ENCODE assay signal across 10 cellular contexts in the genomic region with DNA sequence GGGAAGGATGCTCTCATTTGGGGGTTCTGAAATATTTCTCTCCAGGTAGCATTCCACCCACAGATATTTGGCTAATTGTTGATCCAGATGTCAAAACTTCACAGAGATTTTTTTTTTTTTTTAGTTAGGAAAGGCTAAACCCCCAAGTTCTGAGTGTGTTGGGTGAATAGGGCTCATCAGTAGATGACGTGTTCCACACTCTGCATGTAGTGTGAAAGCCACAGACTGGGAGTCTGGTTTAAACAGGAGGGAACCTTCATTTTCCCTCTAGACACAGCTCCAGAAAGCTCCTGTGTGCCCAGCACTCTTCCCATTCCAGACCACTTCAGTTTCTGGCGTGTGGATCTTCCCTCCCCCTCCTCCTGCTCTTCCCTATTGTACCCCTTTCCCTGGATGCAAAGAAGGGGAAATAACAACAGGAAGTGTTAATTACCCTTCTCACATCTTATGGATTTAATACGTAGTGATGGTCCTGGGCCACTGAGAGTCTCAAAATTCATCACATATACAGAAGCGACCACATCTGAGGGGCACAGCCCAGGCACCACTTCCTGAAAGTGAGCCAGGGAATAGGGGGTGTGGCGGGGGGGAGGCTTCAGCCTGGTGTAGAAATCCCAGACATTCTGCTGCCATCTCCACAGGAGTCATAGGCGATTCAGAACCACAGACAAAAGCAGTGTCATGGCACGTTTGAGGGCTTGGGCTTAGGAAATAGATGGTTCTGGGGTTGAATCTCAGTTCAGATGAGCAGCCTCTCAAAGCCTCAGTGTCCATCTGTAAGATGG.
DNase-seq lines count a peak whose midpoint lies in the region; ATAC-seq and TF ChIP-seq lines count a peak whose summit lies in the region.
"Had no signal": no experiment of that assay in that cellular context is flagged by ENCODE, and none has a peak within 500 bp of the region (broad histone marks: within the 10 kb centered on the region; RNA-seq: fewer than 3 reads in every experiment).

No MANE protein-coding gene starts in this region.

- H3K27me3 Mint-ChIP-seq in activated T-cell treated with anti-CD3 and anti-CD28 coated beads, Interleukin-2, amount 50 U/mL, for 24 hours: no peaks in the 10 kb centered on the region
- H3K27me3 Mint-ChIP-seq in activated T-cell treated with anti-CD3 and anti-CD28 coated beads, Interleukin-2, amount 50 U/mL, for 72 hours (ENCODE audit: low read depth): no peaks in the 10 kb centered on the region

- H3K36me3 Mint-ChIP-seq in activated T-cell treated with anti-CD3 and anti-CD28 coated beads, Interleukin-2, amount 50 U/mL, for 24 hours (ENCODE audit: low read depth): peaks cover 26% of the 10 kb centered on the region
- no peaks in the 10 kb centered on the region for H3K36me3 Mint-ChIP-seq in activated T-cell treated with anti-CD3 and anti-CD28 coated beads, Interleukin-2, amount 50 U/mL, for 72 hours (ENCODE audit: insufficient read depth in 2 of 2)

- no peaks in the 10 kb centered on the region for H3K9me3 Mint-ChIP-seq in activated T-cell treated with anti-CD3 and anti-CD28 coated beads, Interleukin-2, amount 50 U/mL, for 24 hours
- H3K9me3 Mint-ChIP-seq in activated T-cell treated with anti-CD3 and anti-CD28 coated beads, Interleukin-2, amount 50 U/mL, for 72 hours: no peaks in the 10 kb centered on the region

- H3K4me3 ChIP-seq in body of pancreas: no peak overlapping the region
- H3K4me3 ChIP-seq in skeletal muscle satellite cell (ENCODE audit: low read length): no peak overlapping the region
- H3K4me3 ChIP-seq: right atrium auricular region had no signal

- H3K27me3 ChIP-seq in body of pancreas (no peaks in the 10 kb centered on the region), skeletal muscle satellite cell (ENCODE audit: control insufficient read depth, insufficient read depth, low read length) (no peaks in the 10 kb centered on the region)
- H3K27me3 ChIP-seq: right atrium auricular region had no signal

- H3K4me1 ChIP-seq in body of pancreas (peaks cover 57% of the 10 kb centered on the region), skeletal muscle satellite cell (ENCODE audit: control insufficient read depth, insufficient read depth, low read length) (peaks cover 34% of the 10 kb centered on the region)

- peak overlapping the region; percentile 41 for H3K27ac Mint-ChIP-seq in activated T-cell treated with anti-CD3 and anti-CD28 coated beads, Interleukin-2, amount 50 U/mL, for 24 hours
- no peak overlapping the region for H3K27ac Mint-ChIP-seq in activated T-cell treated with anti-CD3 and anti-CD28 coated beads, Interleukin-2, amount 50 U/mL, for 72 hours

- no peak for TF ChIP-seq POLR2A in body of pancreas (IDR thresholded peaks at IDR 0.05)

- intact Hi-C loops in body of pancreas (cut with DNase I): no loop called here

- H3K4me2 ChIP-seq in skeletal muscle satellite cell (ENCODE audit: low read length): no peak overlapping the region

- H3K9me3 ChIP-seq in body of pancreas: no peaks in the 10 kb centered on the region
- H3K9me3 ChIP-seq in skeletal muscle satellite cell (replicated peaks; ENCODE audit: low read length): no peaks in the 10 kb centered on the region
- H3K9me3 ChIP-seq: right atrium auricular region had no signal

- DNase-seq in activated T-cell treated with anti-CD3 and anti-CD28 coated beads, Interleukin-2, amount 50 U/mL, for 24 hours: no peak
- no peak for DNase-seq in activated T-cell treated with anti-CD3 and anti-CD28 coated beads, Interleukin-2, amount 50 U/mL, for 72 hours
- DNase-seq in M059J (ENCODE audit: low read depth): peak; percentile 75
- no peak for DNase-seq in body of pancreas
- no peak for DNase-seq in LoVo (ENCODE audit: low spot score)
- DNase-seq: activated CD4-positive, alpha-beta T cell treated with anti-CD3 and anti-CD28 coated beads, Interleukin-2, amount 50 U/mL, for 4 hours had no signal

- H3K9ac ChIP-seq in skeletal muscle satellite cell (ENCODE audit: low read depth, low read length): peak overlapping the region; percentile 27

- no peak overlapping the region for H3K4me3 Mint-ChIP-seq in activated T-cell treated with anti-CD3 and anti-CD28 coated beads, Interleukin-2, amount 50 U/mL, for 24 hours
- H3K4me3 Mint-ChIP-seq in activated T-cell treated with anti-CD3 and anti-CD28 coated beads, Interleukin-2, amount 50 U/mL, for 72 hours: no peak overlapping the region

- ATAC-seq in activated T-cell treated with anti-CD3 and anti-CD28 coated beads, Interleukin-2, amount 50 U/mL, for 72 hours (replicated peaks in 1 of 2): no peak
- ATAC-seq in body of pancreas (no peak), HG03571 (IDR thresholded peaks at IDR 0.05; ENCODE audit: unreplicated experiment) (no peak)
- no peak for ATAC-seq in activated CD4-positive, CD25-positive, alpha-beta regulatory T cell treated with anti-CD3 and anti-CD28 coated beads, Interleukin-2, amount 50 U/mL, for 24 hours

- TF ChIP-seq CTCF in body of pancreas (IDR thresholded peaks at IDR 0.05): no peak

- peak overlapping the region; percentile 20 to 62 (median 38) for H3K27ac ChIP-seq in body of pancreas
- H3K27ac ChIP-seq: right atrium auricular region had no signal

- peaks cover 31% of the 10 kb centered on the region for H3K4me1 Mint-ChIP-seq in activated T-cell treated with anti-CD3 and anti-CD28 coated beads, Interleukin-2, amount 50 U/mL, for 24 hours (ENCODE audit: low read depth)
- H3K4me1 Mint-ChIP-seq in activated T-cell treated with anti-CD3 and anti-CD28 coated beads, Interleukin-2, amount 50 U/mL, for 72 hours (ENCODE audit: low read depth): peaks cover 21% of the 10 kb centered on the region

- WGBS in body of pancreas, 2 donors: 69 to 79% methylated on average over 7 of the region's 7 CpGs

- H3K36me3 ChIP-seq in body of pancreas (replicated peaks in 1 of 2; ENCODE audit: insufficient read depth in 1 of 2, low read depth in 2 of 2) (no peaks in the 10 kb centered on the region), skeletal muscle satellite cell (ENCODE audit: insufficient read depth, low read length) (peaks cover 7% of the 10 kb centered on the region)
- H3K36me3 ChIP-seq: right atrium auricular region had no signal
